ENCODE assay signal across 1 cellular context in the genomic region with DNA sequence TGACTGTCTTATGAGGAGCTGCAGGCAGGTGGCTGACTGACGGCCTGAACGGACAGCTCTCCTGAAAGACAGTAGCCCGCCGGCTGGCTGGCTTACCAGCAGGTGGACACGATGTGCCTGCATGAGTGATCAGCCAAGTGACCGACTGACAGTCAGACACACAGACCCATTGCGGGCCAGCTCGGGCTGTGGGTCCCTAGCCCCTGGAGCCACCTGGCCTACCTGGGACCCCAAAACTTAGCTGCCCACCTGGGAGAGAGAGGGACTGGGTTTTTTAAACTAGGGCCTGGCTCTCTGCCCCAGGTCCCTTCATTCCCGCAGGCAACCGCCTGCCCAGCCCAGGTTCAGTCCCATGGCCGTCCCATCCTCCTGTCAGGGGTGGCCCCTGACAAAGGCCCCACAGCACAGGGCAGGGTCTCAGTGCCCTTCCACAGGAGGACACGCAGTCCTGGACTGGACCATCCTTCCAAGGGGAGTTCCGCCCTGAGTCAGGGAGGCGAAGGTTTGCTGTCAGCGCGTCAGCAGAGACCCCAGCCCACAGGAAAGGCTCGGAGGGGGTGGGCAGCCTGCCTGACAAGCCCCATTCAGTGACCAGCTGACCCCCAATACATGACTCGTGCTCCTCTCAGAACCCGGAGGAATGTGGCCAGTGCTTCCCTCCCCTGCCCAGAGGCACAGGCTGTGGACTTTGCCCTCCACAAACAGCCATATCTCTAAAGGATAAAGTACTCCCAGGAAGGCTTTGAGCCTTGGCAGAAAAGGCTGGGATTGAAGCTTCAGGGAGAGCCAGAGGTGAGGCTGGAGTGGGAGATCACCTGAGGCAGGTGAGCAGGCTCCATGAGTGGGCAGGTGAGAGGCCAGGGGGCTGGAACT.
TF ChIP-seq lines count a peak whose summit lies in the region.

No MANE protein-coding gene starts in this region.

TF ChIP-seq in GM23338, 12 proteins besides CTCF, POLR2A, EP300 and RAD21 (continued from another document):
- TF ChIP-seq, protein P1, sequence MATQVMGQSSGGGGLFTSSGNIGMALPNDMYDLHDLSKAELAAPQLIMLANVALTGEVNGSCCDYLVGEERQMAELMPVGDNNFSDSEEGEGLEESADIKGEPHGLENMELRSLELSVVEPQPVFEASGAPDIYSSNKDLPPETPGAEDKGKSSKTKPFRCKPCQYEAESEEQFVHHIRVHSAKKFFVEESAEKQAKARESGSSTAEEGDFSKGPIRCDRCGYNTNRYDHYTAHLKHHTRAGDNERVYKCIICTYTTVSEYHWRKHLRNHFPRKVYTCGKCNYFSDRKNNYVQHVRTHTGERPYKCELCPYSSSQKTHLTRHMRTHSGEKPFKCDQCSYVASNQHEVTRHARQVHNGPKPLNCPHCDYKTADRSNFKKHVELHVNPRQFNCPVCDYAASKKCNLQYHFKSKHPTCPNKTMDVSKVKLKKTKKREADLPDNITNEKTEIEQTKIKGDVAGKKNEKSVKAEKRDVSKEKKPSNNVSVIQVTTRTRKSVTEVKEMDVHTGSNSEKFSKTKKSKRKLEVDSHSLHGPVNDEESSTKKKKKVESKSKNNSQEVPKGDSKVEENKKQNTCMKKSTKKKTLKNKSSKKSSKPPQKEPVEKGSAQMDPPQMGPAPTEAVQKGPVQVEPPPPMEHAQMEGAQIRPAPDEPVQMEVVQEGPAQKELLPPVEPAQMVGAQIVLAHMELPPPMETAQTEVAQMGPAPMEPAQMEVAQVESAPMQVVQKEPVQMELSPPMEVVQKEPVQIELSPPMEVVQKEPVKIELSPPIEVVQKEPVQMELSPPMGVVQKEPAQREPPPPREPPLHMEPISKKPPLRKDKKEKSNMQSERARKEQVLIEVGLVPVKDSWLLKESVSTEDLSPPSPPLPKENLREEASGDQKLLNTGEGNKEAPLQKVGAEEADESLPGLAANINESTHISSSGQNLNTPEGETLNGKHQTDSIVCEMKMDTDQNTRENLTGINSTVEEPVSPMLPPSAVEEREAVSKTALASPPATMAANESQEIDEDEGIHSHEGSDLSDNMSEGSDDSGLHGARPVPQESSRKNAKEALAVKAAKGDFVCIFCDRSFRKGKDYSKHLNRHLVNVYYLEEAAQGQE (IDR thresholded peaks at IDR 0.05; ENCODE audit: unreplicated experiment), result no peak
- TF ChIP-seq EZH2 (IDR thresholded peaks at IDR 0.05; ENCODE audit: low read depth, unreplicated experiment), result no peak
- no peak for TF ChIP-seq STAT1 (IDR thresholded peaks at IDR 0.05; ENCODE audit: unreplicated experiment)
- no peak for TF ChIP-seq NANOG (IDR thresholded peaks at IDR 0.05; ENCODE audit: borderline replicate concordance)
- TF ChIP-seq JUNB (IDR thresholded peaks at IDR 0.05; ENCODE audit: unreplicated experiment), result no peak
- TF ChIP-seq, protein P2, sequence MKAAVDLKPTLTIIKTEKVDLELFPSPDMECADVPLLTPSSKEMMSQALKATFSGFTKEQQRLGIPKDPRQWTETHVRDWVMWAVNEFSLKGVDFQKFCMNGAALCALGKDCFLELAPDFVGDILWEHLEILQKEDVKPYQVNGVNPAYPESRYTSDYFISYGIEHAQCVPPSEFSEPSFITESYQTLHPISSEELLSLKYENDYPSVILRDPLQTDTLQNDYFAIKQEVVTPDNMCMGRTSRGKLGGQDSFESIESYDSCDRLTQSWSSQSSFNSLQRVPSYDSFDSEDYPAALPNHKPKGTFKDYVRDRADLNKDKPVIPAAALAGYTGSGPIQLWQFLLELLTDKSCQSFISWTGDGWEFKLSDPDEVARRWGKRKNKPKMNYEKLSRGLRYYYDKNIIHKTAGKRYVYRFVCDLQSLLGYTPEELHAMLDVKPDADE (IDR thresholded peaks at IDR 0.05), result no peak
- TF ChIP-seq ZNF331 (CRISPR knock-in tag; IDR thresholded peaks at IDR 0.05; ENCODE audit: low read depth), result no peak
- TF ChIP-seq EZH2phosphoT487 (IDR thresholded peaks at IDR 0.05; ENCODE audit: unreplicated experiment), result no peak
- no peak for TF ChIP-seq ZNF114 (CRISPR knock-in tag; IDR thresholded peaks at IDR 0.05)
- TF ChIP-seq, protein P3, sequence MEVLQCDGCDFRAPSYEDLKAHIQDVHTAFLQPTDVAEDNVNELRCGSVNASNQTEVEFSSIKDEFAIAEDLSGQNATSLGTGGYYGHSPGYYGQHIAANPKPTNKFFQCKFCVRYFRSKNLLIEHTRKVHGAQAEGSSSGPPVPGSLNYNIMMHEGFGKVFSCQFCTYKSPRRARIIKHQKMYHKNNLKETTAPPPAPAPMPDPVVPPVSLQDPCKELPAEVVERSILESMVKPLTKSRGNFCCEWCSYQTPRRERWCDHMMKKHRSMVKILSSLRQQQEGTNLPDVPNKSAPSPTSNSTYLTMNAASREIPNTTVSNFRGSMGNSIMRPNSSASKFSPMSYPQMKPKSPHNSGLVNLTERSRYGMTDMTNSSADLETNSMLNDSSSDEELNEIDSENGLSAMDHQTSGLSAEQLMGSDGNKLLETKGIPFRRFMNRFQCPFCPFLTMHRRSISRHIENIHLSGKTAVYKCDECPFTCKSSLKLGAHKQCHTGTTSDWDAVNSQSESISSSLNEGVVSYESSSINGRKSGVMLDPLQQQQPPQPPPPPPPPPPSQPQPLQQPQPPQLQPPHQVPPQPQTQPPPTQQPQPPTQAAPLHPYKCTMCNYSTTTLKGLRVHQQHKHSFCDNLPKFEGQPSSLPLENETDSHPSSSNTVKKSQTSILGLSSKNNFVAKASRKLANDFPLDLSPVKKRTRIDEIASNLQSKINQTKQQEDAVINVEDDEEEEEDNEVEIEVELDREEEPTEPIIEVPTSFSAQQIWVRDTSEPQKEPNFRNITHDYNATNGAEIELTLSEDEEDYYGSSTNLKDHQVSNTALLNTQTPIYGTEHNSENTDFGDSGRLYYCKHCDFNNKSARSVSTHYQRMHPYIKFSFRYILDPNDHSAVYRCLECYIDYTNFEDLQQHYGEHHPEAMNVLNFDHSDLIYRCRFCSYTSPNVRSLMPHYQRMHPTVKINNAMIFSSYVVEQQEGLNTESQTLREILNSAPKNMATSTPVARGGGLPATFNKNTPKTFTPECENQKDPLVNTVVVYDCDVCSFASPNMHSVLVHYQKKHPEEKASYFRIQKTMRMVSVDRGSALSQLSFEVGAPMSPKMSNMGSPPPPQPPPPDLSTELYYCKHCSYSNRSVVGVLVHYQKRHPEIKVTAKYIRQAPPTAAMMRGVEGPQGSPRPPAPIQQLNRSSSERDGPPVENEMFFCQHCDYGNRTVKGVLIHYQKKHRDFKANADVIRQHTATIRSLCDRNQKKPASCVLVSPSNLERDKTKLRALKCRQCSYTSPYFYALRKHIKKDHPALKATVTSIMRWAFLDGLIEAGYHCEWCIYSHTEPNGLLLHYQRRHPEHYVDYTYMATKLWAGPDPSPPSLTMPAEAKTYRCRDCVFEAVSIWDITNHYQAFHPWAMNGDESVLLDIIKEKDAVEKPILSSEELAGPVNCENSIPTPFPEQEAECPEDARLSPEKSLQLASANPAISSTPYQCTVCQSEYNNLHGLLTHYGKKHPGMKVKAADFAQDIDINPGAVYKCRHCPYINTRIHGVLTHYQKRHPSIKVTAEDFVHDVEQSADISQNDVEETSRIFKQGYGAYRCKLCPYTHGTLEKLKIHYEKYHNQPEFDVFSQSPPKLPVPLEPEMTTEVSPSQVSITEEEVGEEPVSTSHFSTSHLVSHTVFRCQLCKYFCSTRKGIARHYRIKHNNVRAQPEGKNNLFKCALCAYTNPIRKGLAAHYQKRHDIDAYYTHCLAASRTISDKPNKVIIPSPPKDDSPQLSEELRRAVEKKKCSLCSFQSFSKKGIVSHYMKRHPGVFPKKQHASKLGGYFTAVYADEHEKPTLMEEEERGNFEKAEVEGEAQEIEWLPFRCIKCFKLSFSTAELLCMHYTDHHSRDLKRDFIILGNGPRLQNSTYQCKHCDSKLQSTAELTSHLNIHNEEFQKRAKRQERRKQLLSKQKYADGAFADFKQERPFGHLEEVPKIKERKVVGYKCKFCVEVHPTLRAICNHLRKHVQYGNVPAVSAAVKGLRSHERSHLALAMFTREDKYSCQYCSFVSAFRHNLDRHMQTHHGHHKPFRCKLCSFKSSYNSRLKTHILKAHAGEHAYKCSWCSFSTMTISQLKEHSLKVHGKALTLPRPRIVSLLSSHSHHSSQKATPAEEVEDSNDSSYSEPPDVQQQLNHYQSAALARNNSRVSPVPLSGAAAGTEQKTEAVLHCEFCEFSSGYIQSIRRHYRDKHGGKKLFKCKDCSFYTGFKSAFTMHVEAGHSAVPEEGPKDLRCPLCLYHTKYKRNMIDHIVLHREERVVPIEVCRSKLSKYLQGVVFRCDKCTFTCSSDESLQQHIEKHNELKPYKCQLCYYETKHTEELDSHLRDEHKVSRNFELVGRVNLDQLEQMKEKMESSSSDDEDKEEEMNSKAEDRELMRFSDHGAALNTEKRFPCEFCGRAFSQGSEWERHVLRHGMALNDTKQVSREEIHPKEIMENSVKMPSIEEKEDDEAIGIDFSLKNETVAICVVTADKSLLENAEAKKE (CRISPR knock-in tag; IDR thresholded peaks at IDR 0.05), result no peak
